Comparison of ENCODE assay signal across 8 cellular contexts in genomic region chr14:99480856-99481744, GRCh38. TPM values are rescaled to one million over a fixed set of nuclear protein-coding genes. Genes with fewer than 3 reads are reported as not detected.
DNase-seq lines count a peak whose midpoint lies in the region; ATAC-seq, FAIRE-seq and TF ChIP-seq lines count a peak whose summit lies in the region.

TSS of gene CCNK (plus strand) at chr14:99481409. CDS start at chr14:99492678, 11,269 bp downstream.
TSS of gene SETD3 (minus strand) at chr14:99480859. CDS start at chr14:99465805, 15,054 bp downstream.

- no peaks in the 10 kb centered on the region for H3K9me3 Mint-ChIP-seq in activated CD8-positive, alpha-beta memory T cell treated with anti-CD3 and anti-CD28 coated beads, Interleukin-2, amount 10 ng/mL, durations not matched to agents 7 days and 5 days (ENCODE audit: low read depth)
- no peaks in the 10 kb centered on the region for H3K9me3 Mint-ChIP-seq in memory B cell

- TF ChIP-seq CTCF in H1 (IDR thresholded peaks at IDR 0.05; ENCODE audit: control extremely low read depth in 1 of 3, insufficient read depth in 1 of 3, low read depth in 1 of 3, low read length in 3 of 3), result no peak

- 2% methylated on average over 48 of the region's 92 CpGs; no CpG with 5 or more reads in 1 of the 2 experiments for WGBS in H1 (ENCODE audit: extremely low coverage in 1 of 2, insufficient coverage in 1 of 2, insufficient read length in 1 of 2, insufficient replicate concordance in 2 of 2, low coverage in 1 of 2, low lambda C conversion rate in 2 of 2, missing lambda C conversion rate in 1 of 2), 2 experiments

- H3K56ac ChIP-seq in H1 (replicated peaks; ENCODE audit: insufficient read length, low read depth, low read length), result peak within 1 kb of the TSS; percentile 62

- H4K91ac ChIP-seq in H1 (replicated peaks; ENCODE audit: insufficient read length, low read length), result no peak within 1 kb of the TSS

- no peaks in the 10 kb centered on the region for H3K27me3 Mint-ChIP-seq in activated CD8-positive, alpha-beta memory T cell treated with anti-CD3 and anti-CD28 coated beads, Interleukin-2, amount 10 ng/mL, durations not matched to agents 7 days and 5 days
- no peaks in the 10 kb centered on the region for H3K27me3 Mint-ChIP-seq in memory B cell

- ATAC-seq in GM21381 (IDR thresholded peaks at IDR 0.05; ENCODE audit: unreplicated experiment) (peak; percentile 82), memory B cell (ENCODE audit: low read depth) (peak; percentile 82)
- peak; percentile 88 for ATAC-seq in activated CD8-positive, alpha-beta memory T cell treated with anti-CD3 and anti-CD28 coated beads, Interleukin-2, amount 10 ng/mL, durations not matched to agents 7 days and 5 days

- peaks cover 4% of the 10 kb centered on the region; the same call in 1 of the 2 replicates for H3K79me1 ChIP-seq in H1 (ENCODE audit: low read depth, low read length)

- peaks cover 24 to 83% of the 10 kb centered on the region in 2 experiments for H3K79me2 ChIP-seq in H1 (ENCODE audit: control insufficient read depth in 1 of 2, insufficient read depth in 2 of 2, low read length in 2 of 2)

- H3K36me3 ChIP-seq in NT2/D1 (ENCODE audit: insufficient read depth, insufficient read length, low read length), result no peaks in the 10 kb centered on the region
- H3K36me3 ChIP-seq in H1 (ENCODE audit: control insufficient read depth in 2 of 4, insufficient read depth in 4 of 4, low read length in 3 of 4), result no peaks in the 10 kb centered on the region

- DNase-seq in COR-L47 (lab: John Stamatoyannopoulos, UW), result peak; percentile 100
- DNase-seq in HUDEP-2 (lab: John Stamatoyannopoulos, UW; ENCODE audit: unreplicated experiment in 76 of 76), result peak; percentile 61 to 100 (median 99)
- DNase-seq in NT2/D1 (ENCODE audit: low read depth, low spot score), result peak; percentile 96
- DNase-seq in activated CD8-positive, alpha-beta memory T cell treated with anti-CD3 and anti-CD28 coated beads, Interleukin-2, amount 10 ng/mL, durations not matched to agents 7 days and 5 days, result peak; percentile 100
- DNase-seq in H1 (ENCODE audit: low read depth in 1 of 2, low spot score in 2 of 2), result peak; percentile 98 to 99
- peak; percentile 97 to 100 for DNase-seq in memory B cell (ENCODE audit: low spot score in 2 of 2)
- peak; percentile 100 for DNase-seq in stimulated activated CD8-positive, alpha-beta memory T cell treated with anti-CD3 and anti-CD28 coated beads, Interleukin-12 subunit alpha, Interleukin-12 subunit beta, amount 100 ng/mL, for 24 hours (ENCODE audit: extremely low read depth)

- no peak within 1 kb of the TSS for H2BK120ac ChIP-seq in H1 (replicated peaks; ENCODE audit: low read depth, low read length)

- peaks cover 4% of the 10 kb centered on the region for H3K23me2 ChIP-seq in H1 (ENCODE audit: low read depth, low read length)

- no peak within 1 kb of the TSS for H2BK12ac ChIP-seq in H1 (ENCODE audit: low read depth, low read length)

- no peak within 1 kb of the TSS for H3K4ac ChIP-seq in H1 (replicated peaks; ENCODE audit: insufficient read length, low read depth, low read length)

- no peak within 1 kb of the TSS for H2AFZ ChIP-seq in H1 (ENCODE audit: low read length)

- peaks cover 45% of the 10 kb centered on the region for H3K4me1 Mint-ChIP-seq in activated CD8-positive, alpha-beta memory T cell treated with anti-CD3 and anti-CD28 coated beads, Interleukin-2, amount 10 ng/mL, durations not matched to agents 7 days and 5 days
- H3K4me1 Mint-ChIP-seq in memory B cell, result peaks cover 46% of the 10 kb centered on the region

- peaks cover 2% of the 10 kb centered on the region for H3K36me3 Mint-ChIP-seq in activated CD8-positive, alpha-beta memory T cell treated with anti-CD3 and anti-CD28 coated beads, Interleukin-2, amount 10 ng/mL, durations not matched to agents 7 days and 5 days
- H3K36me3 Mint-ChIP-seq in memory B cell, result no peaks in the 10 kb centered on the region

- H3K4me3 ChIP-seq in NT2/D1 (ENCODE audit: insufficient read length, low read depth) (peak within 1 kb of the TSS; percentile 76), H1 (ENCODE audit: extremely low read depth in 1 of 4, insufficient read depth in 2 of 4, low read depth in 3 of 4, low read length in 4 of 4) (peak within 1 kb of the TSS; percentile 83 to 95 (median 92))

- TF ChIP-seq EP300 in H1 (IDR thresholded peaks at IDR 0.05; ENCODE audit: borderline replicate concordance in 1 of 2, low read depth in 2 of 2, low read length in 2 of 2), result 0 out of 3 replicates have a peak, but pooled peaks of 1 of the 2 experiments have one; percentile 1

- no peak for FAIRE-seq in H1 (lab: Jason Lieb, UNC)

- H3K27me3 ChIP-seq in NT2/D1 (ENCODE audit: insufficient read depth, insufficient read length) (no peaks in the 10 kb centered on the region), H1 (replicated peaks in 1 of 4; ENCODE audit: control insufficient read depth in 3 of 4, extremely low read depth in 1 of 4, insufficient read depth in 3 of 4, low read length in 3 of 4) (no peaks in the 10 kb centered on the region)

- no peak within 1 kb of the TSS for H2BK20ac ChIP-seq in H1 (ENCODE audit: low read length)

- peak within 1 kb of the TSS; percentile 91; the same call in 1 of the 2 replicates for H3K27ac ChIP-seq in H1 (ENCODE audit: low read depth, low read length)

- H3K4me1 ChIP-seq in NT2/D1 (ENCODE audit: insufficient read depth, insufficient read length) (peaks cover 4% of the 10 kb centered on the region), H1 (replicated peaks in 1 of 4; ENCODE audit: control insufficient read depth in 3 of 4, insufficient read depth in 4 of 4, low read length in 3 of 4) (peaks cover 0 to 6% (median 3%) of the 10 kb centered on the region in 4 experiments; a peak in 5 of 7 replicates)

- H3K18ac ChIP-seq in H1 (ENCODE audit: extremely low read depth, low read length), result peak within 1 kb of the TSS; percentile 84; the same call in 1 of the 2 replicates

- H3K9ac ChIP-seq in NT2/D1 (ENCODE audit: insufficient read length, low read depth) (peak within 1 kb of the TSS; percentile 86), H1 (replicated peaks in 1 of 4; ENCODE audit: extremely low read depth in 1 of 4, low read depth in 3 of 4, low read length in 3 of 4) (peak within 1 kb of the TSS; percentile 87 to 92 (median 90))

- H4K20me1 ChIP-seq in H1 (replicated peaks in 1 of 2; ENCODE audit: control insufficient read depth in 1 of 2, insufficient read depth in 2 of 2, low read length in 2 of 2), result peaks cover 6 to 14% of the 10 kb centered on the region in 2 experiments

- H2BK15ac ChIP-seq in H1 (ENCODE audit: low read length), result no peak within 1 kb of the TSS

- H3K9me3 ChIP-seq in NT2/D1 (ENCODE audit: insufficient read depth, low read length), result no peaks in the 10 kb centered on the region
- no peaks in the 10 kb centered on the region for H3K9me3 ChIP-seq in H1 (ENCODE audit: insufficient read depth in 2 of 2, low read depth in 1 of 2, low read length in 1 of 2)

- H3K14ac ChIP-seq in H1 (ENCODE audit: insufficient read length), result no peak within 1 kb of the TSS

- H4K8ac ChIP-seq in H1 (ENCODE audit: extremely low read depth, insufficient read depth, low read length), result peak within 1 kb of the TSS; percentile 98

- peak within 1 kb of the TSS; percentile 95 for H3K4me3 Mint-ChIP-seq in activated CD8-positive, alpha-beta memory T cell treated with anti-CD3 and anti-CD28 coated beads, Interleukin-2, amount 10 ng/mL, durations not matched to agents 7 days and 5 days
- peak within 1 kb of the TSS; percentile 99 for H3K4me3 Mint-ChIP-seq in memory B cell

- CTCF ChIA-PET in activated CD8-positive, alpha-beta memory T cell treated with anti-CD3 and anti-CD28 coated beads, Interleukin-2, amount 10 ng/mL, durations not matched to agents 7 days and 5 days (lab: Charles Lee), result interaction anchor here (0.6 to 1.8 kb wide), 9 partner anchors 9 to 732 kb away, joined by 3 to 8 read pairs (median 3); partner anchors contain the start of gene CYP46A1
- CTCF ChIA-PET in H1 (lab: Charles Lee; ENCODE audit: partially characterized antibody), result interaction anchor here (0.6 to 0.7 kb wide), 3 partner anchors 40 to 418 kb away, joined by 3 to 4 read pairs (median 3); no protein-coding TSS in a partner anchor

- peak; percentile 78 to 92 for TF ChIP-seq POLR2A in H1 (IDR thresholded peaks at IDR 0.05; ENCODE audit: control extremely low read depth in 1 of 2, low read depth in 2 of 2, low read length in 2 of 2)

- H2AK5ac ChIP-seq in H1 (ENCODE audit: low read depth, low read length), result no peak within 1 kb of the TSS

- H4K5ac ChIP-seq in H1 (ENCODE audit: insufficient read length, low read depth, low read length), result peak within 1 kb of the TSS; percentile 63

- no peak for TF ChIP-seq RAD21 in H1 (IDR thresholded peaks at IDR 0.05 in 1 of 2, conservative IDR thresholded peaks at IDR 0.05 in 1 of 2; ENCODE audit: low read depth in 2 of 2, low read length in 2 of 2)

- H2BK5ac ChIP-seq in H1 (ENCODE audit: low read depth, low read length), result peak within 1 kb of the TSS; percentile 85

- H3K23ac ChIP-seq in H1 (ENCODE audit: insufficient read length), result no peak within 1 kb of the TSS

- H3K4me2 ChIP-seq in H1 (ENCODE audit: insufficient read depth in 1 of 2, low read depth in 2 of 2, low read length in 2 of 2), result peak within 1 kb of the TSS; percentile 79 to 85

- POLR2A ChIA-PET in H1 (lab: Charles Lee; ENCODE audit: partially characterized antibody), result interaction anchor here (0.6 to 1.5 kb wide), 12 partner anchors 10 to 121 kb away, joined by 3 to 7 read pairs (median 4); no protein-coding TSS in a partner anchor

- H3K27ac Mint-ChIP-seq in activated CD8-positive, alpha-beta memory T cell treated with anti-CD3 and anti-CD28 coated beads, Interleukin-2, amount 10 ng/mL, durations not matched to agents 7 days and 5 days, result peak within 1 kb of the TSS; percentile 98
- peak within 1 kb of the TSS; percentile 91 for H3K27ac Mint-ChIP-seq in memory B cell

RNA-seq across cellular contexts. Expression of gene CCNK, which starts in this region (rescaled TPM):
- total RNA-seq in activated CD8-positive, alpha-beta memory T cell treated with anti-CD3 and anti-CD28 coated beads, Interleukin-2, amount 10 ng/mL, durations not matched to agents 7 days and 5 days, result 10 to 100 TPM; 82.9 to 84.3 TPM
- 81.9 and 82.7 TPM in 2 replicates for total RNA-seq in H1 (2021; fragmentation: NEBNext Ultra II Directional; extraction: Animal tissue kit (Norgen Biotek cat#: 25700))
- polyA plus RNA-seq in H1 (2011; rRNA removed), result 10.7 and 14.7 TPM in 2 replicates
- 12.5 TPM for polyA plus RNA-seq in H1 (2011; cell fraction: cytosol; rRNA removed)
- polyA plus RNA-seq in H1 (2011; cell fraction: nucleus; rRNA removed), result 15.2 TPM
- 52.2 to 103 TPM (median 60.4 TPM) in 4 replicates for polyA plus RNA-seq in H1 (2012, experiment 1 of 2)
- polyA plus RNA-seq in H1 (2012, experiment 2 of 2), result 62.7 TPM
- 53.6 TPM for polyA plus RNA-seq in H1 (2013, experiment 1 of 2)
- polyA plus RNA-seq in H1 (2013, experiment 2 of 2), result 57.8 TPM
- 17.0 and 27.3 TPM in 2 replicates for polyA minus RNA-seq in H1 (2011; rRNA and poly(A)+ RNA removed)
- 37.3 TPM for polyA minus RNA-seq in H1 (2011; cell fraction: cytosol; rRNA and poly(A)+ RNA removed)
- polyA minus RNA-seq in H1 (2011; cell fraction: nucleus; rRNA and poly(A)+ RNA removed), result 21.9 TPM

RNA-seq across cellular contexts. Expression of gene SETD3, which starts in this region (rescaled TPM):
- total RNA-seq in activated CD8-positive, alpha-beta memory T cell treated with anti-CD3 and anti-CD28 coated beads, Interleukin-2, amount 10 ng/mL, durations not matched to agents 7 days and 5 days, result 10 to 100 TPM; 53.9 to 61.4 TPM
- total RNA-seq in H1 (2021; fragmentation: NEBNext Ultra II Directional; extraction: Animal tissue kit (Norgen Biotek cat#: 25700)), result 60.1 and 64.0 TPM in 2 replicates
- polyA plus RNA-seq in H1 (2011; rRNA removed), result 16.0 and 24.0 TPM in 2 replicates
- polyA plus RNA-seq in H1 (2011; cell fraction: cytosol; rRNA removed), result 25.0 TPM
- polyA plus RNA-seq in H1 (2011; cell fraction: nucleus; rRNA removed), result 18.3 TPM
- 33.2 to 61.8 TPM (median 36.0 TPM) in 4 replicates for polyA plus RNA-seq in H1 (2012, experiment 1 of 2)
- polyA plus RNA-seq in H1 (2012, experiment 2 of 2), result 7.7 TPM
- 42.9 TPM for polyA plus RNA-seq in H1 (2013, experiment 1 of 2)
- polyA plus RNA-seq in H1 (2013, experiment 2 of 2), result 46.9 TPM
- 44.8 and 60.0 TPM in 2 replicates for polyA minus RNA-seq in H1 (2011; rRNA and poly(A)+ RNA removed)
- polyA minus RNA-seq in H1 (2011; cell fraction: cytosol; rRNA and poly(A)+ RNA removed), result 33.7 TPM
- polyA minus RNA-seq in H1 (2011; cell fraction: nucleus; rRNA and poly(A)+ RNA removed), result 68.5 TPM

Comparison
In these comparisons a context has a peak if more than half of its experiments do, and no peak if none do; other contexts are left out.
1. Peak in every context shown above with its lines: DNase-seq, ATAC-seq, H3K4me3 ChIP-seq and H3K27ac ChIP-seq.